In the genomic region with DNA sequence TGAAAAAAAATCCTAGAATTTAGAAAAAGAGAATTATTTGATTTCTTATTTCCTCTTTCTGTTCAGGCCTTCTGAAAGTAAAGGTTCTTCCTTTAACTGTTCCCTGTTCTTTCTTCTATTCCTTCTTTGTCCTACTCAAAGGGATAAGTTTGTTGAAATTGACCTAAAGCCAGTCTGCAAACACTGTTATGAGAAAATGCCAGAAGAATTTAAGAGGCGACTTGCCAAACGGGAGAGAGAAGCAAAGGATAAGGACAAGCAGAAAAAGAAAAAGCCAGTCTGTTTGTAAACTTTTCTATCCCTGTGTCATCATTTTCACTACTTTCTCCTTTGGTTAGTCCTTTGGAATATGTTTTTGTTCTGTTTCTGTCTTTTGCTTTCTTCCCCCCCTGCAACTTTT, we compare ENCODE assay signal across 2 cellular contexts. TPM values are rescaled to one million over a fixed set of nuclear protein-coding genes. Genes with fewer than 3 reads are reported as not detected.
"Had no signal": no experiment of that assay in that cellular context is flagged by ENCODE, and none has a peak within 500 bp of the region (broad histone marks: within the 10 kb centered on the region; RNA-seq: fewer than 3 reads in every experiment).

No MANE protein-coding gene starts in this region.

RNA-seq across cellular contexts. Expression of a gene that starts 26.0 kb away (rescaled TPM):
- total RNA-seq: H4, H7 had no signal
